ENCODE assay signal across 14 cellular contexts in genomic region chr6:134551245-134551960, GRCh38.
DNase-seq lines count a peak whose midpoint lies in the region; ATAC-seq, FAIRE-seq and TF ChIP-seq lines count a peak whose summit lies in the region.
"Had no signal": no experiment of that assay in that cellular context is flagged by ENCODE, and none has a peak within 500 bp of the region (broad histone marks: within the 10 kb centered on the region; RNA-seq: fewer than 3 reads in every experiment).

No MANE protein-coding gene starts in this region.

- H2AFZ ChIP-seq in K562 (ENCODE audit: low read depth, low read length): peak overlapping the region; percentile 7; the same call in 1 of the 2 replicates

- no peak overlapping the region for H3K27ac ChIP-seq in K562 (ENCODE audit: extremely low read depth, low read depth, low read length)
- no peak overlapping the region for H3K27ac ChIP-seq in kidney (ENCODE audit: low read depth in 2 of 2, low read length in 2 of 2)
- H3K27ac ChIP-seq in temporal lobe (ENCODE audit: low read depth, low read length): peak overlapping the region; percentile 27

- DNase-seq in left cardiac atrium: no peak
- DNase-seq in Right ventricle myocardium inferior (ENCODE audit: missing footprints): no peak
- DNase-seq in K562 (ENCODE audit: extremely low read depth in 1 of 4, low spot score in 3 of 4): no peak
- no peak for DNase-seq in kidney
- DNase-seq in activated CD8-positive, alpha-beta T cell treated with anti-CD3 and anti-CD28 coated beads, Interleukin-2, amount 10 ng/mL, durations not matched to agents 7 days and 5 days: no peak
- DNase-seq in DMS79 treated with DMSO at 0.1 percent for 48 hours (lab: John Stamatoyannopoulos, UW): no peak
- DNase-seq: activated CD4-positive, alpha-beta memory T cell treated with anti-CD3 and anti-CD28 coated beads for 36 hours; SHP77 had no signal

- TF ChIP-seq CTCF in K562 (IDR thresholded peaks at IDR 0.05 in 2 of 3, conservative IDR thresholded peaks at IDR 0.05 in 1 of 3; ENCODE audit: insufficient read depth in 2 of 3, low read depth in 1 of 3, low read length in 3 of 3) (no peak), kidney (IDR thresholded peaks at IDR 0.05; ENCODE audit: borderline replicate concordance, extremely low read depth, insufficient read depth) (no peak)

- no peaks in the 10 kb centered on the region for H3K9me1 ChIP-seq in K562 (ENCODE audit: control insufficient read depth, insufficient read depth, low read length)

- 6% methylated on average over 6 of the region's 6 CpGs for WGBS in K562 (ENCODE audit: insufficient coverage, low coverage, missing lambda C conversion rate)

- ATAC-seq in left cardiac atrium (peak; percentile 27 to 72), Right ventricle myocardium inferior (no peak), K562 (no peak), GM21381 (IDR thresholded peaks at IDR 0.05; ENCODE audit: unreplicated experiment) (no peak)
- no peak for ATAC-seq in activated CD8-positive, alpha-beta T cell treated with anti-CD3 and anti-CD28 coated beads, Interleukin-2, amount 10 ng/mL, durations not matched to agents 7 days and 5 days

- in situ Hi-C loops in K562 (cut with MboI): no loop called here

- H3K9me3 Mint-ChIP-seq in activated CD8-positive, alpha-beta T cell treated with anti-CD3 and anti-CD28 coated beads, Interleukin-2, amount 10 ng/mL, durations not matched to agents 7 days and 5 days (ENCODE audit: insufficient read depth): peaks cover 4% of the 10 kb centered on the region
- H3K9me3 Mint-ChIP-seq: activated CD4-positive, alpha-beta memory T cell treated with anti-CD3 and anti-CD28 coated beads for 36 hours had no signal

- H3K27ac Mint-ChIP-seq in activated CD8-positive, alpha-beta T cell treated with anti-CD3 and anti-CD28 coated beads, Interleukin-2, amount 10 ng/mL, durations not matched to agents 7 days and 5 days: no peak overlapping the region
- H3K27ac Mint-ChIP-seq: activated CD4-positive, alpha-beta memory T cell treated with anti-CD3 and anti-CD28 coated beads for 36 hours; activated naive CD4-positive, alpha-beta T cell treated with anti-CD3 and anti-CD28 coated beads, Interleukin-2, amount 50 U/mL, for 24 hours had no signal

- CTCF ChIA-PET in K562 (lab: Yijun Ruan, JAX; ENCODE audit: low intra/inter-chr PET ratio): interaction anchor here (0.6 kb wide), 1 partner anchor 946 kb away, joined by 3 read pairs; the partner anchor contains the start of gene AHI1
- CTCF ChIA-PET in activated CD8-positive, alpha-beta T cell treated with anti-CD3 and anti-CD28 coated beads, Interleukin-2, amount 10 ng/mL, durations not matched to agents 7 days and 5 days (lab: Charles Lee): no interaction called here

- no peaks in the 10 kb centered on the region for H3K79me2 ChIP-seq in K562 (ENCODE audit: control insufficient read depth, insufficient read depth, low read length)

- no peak for TF ChIP-seq RAD21 in K562 (CRISPR knock-in tag; conservative IDR thresholded peaks at IDR 0.05 in 1 of 2, IDR thresholded peaks at IDR 0.05 in 1 of 2)

- TF ChIP-seq POLR2A in K562 (conservative IDR thresholded peaks at IDR 0.05): no peak

- H3K9ac ChIP-seq in K562 (ENCODE audit: insufficient read depth in 1 of 2, low read depth in 2 of 2, low read length in 2 of 2) (no peak overlapping the region), kidney (ENCODE audit: low read length in 2 of 2) (no peak overlapping the region)

- intact Hi-C loops in left cardiac atrium (cut with DNase I) (no loop called here), Right ventricle myocardium inferior (cut with DNase I) (no loop called here), K562 (cut with micrococcal nuclease) (no loop called here), kidney (cut with DNase I) (no loop called here)

- POLR2A ChIA-PET in K562 (lab: Yijun Ruan, JAX): no interaction called here
- POLR2A ChIA-PET in activated CD8-positive, alpha-beta T cell treated with anti-CD3 and anti-CD28 coated beads, Interleukin-2, amount 10 ng/mL, durations not matched to agents 7 days and 5 days (lab: Charles Lee): no interaction called here

- H3K4me1 ChIP-seq in K562 (replicated peaks in 1 of 2; ENCODE audit: control insufficient read depth in 2 of 2, insufficient read depth in 2 of 2, low read length in 2 of 2) (no peaks in the 10 kb centered on the region), kidney (ENCODE audit: control insufficient read depth in 1 of 2, insufficient read depth in 1 of 2, low read depth in 1 of 2, low read length in 2 of 2) (peaks cover 0 to 11% of the 10 kb centered on the region in 2 donors)

- no peaks in the 10 kb centered on the region for H3K4me1 Mint-ChIP-seq in activated CD8-positive, alpha-beta T cell treated with anti-CD3 and anti-CD28 coated beads, Interleukin-2, amount 10 ng/mL, durations not matched to agents 7 days and 5 days (ENCODE audit: low read depth)
- H3K4me1 Mint-ChIP-seq: activated naive CD4-positive, alpha-beta T cell treated with anti-CD3 and anti-CD28 coated beads, Interleukin-2, amount 50 U/mL, for 24 hours had no signal

- H3K36me3 ChIP-seq in K562 (ENCODE audit: control insufficient read depth, insufficient read depth, low read length) (no peaks in the 10 kb centered on the region), kidney (ENCODE audit: control insufficient read depth in 1 of 2, insufficient read depth in 2 of 2, low read length in 2 of 2) (no peaks in the 10 kb centered on the region)

- H3K27me3 ChIP-seq in K562 (ENCODE audit: control insufficient read depth in 2 of 2, insufficient read depth in 2 of 2, low read length in 2 of 2): no peaks in the 10 kb centered on the region

- H3K4me3 ChIP-seq in K562 (no peak overlapping the region), kidney (ENCODE audit: low read length in 2 of 2) (no peak overlapping the region)

- no peak overlapping the region for H3K4me2 ChIP-seq in K562 (ENCODE audit: insufficient read depth, low read length)

- TF ChIP-seq EP300 in K562 (IDR thresholded peaks at IDR 0.05; ENCODE audit: low read length): no peak

- no TSS peak for BruUV-seq in K562 (replicated peaks; lab: Mats Ljungman, UMichigan)

- peaks cover 2% of the 10 kb centered on the region for H3K27me3 Mint-ChIP-seq in activated CD8-positive, alpha-beta T cell treated with anti-CD3 and anti-CD28 coated beads, Interleukin-2, amount 10 ng/mL, durations not matched to agents 7 days and 5 days (ENCODE audit: low read depth)
- H3K27me3 Mint-ChIP-seq: activated CD4-positive, alpha-beta memory T cell treated with anti-CD3 and anti-CD28 coated beads for 36 hours; activated naive CD4-positive, alpha-beta T cell treated with anti-CD3 and anti-CD28 coated beads, Interleukin-2, amount 50 U/mL, for 24 hours had no signal

- no peaks in the 10 kb centered on the region for H4K20me1 ChIP-seq in K562 (replicated peaks; ENCODE audit: control insufficient read depth, insufficient read depth, low read length)

- H3K9me3 ChIP-seq in K562 (replicated peaks; ENCODE audit: control insufficient read depth, insufficient read depth, low read depth, low read length) (no peaks in the 10 kb centered on the region), kidney (ENCODE audit: control insufficient read depth in 1 of 2, low read length in 2 of 2) (no peaks in the 10 kb centered on the region)

- H3K4me3 Mint-ChIP-seq in activated CD8-positive, alpha-beta T cell treated with anti-CD3 and anti-CD28 coated beads, Interleukin-2, amount 10 ng/mL, durations not matched to agents 7 days and 5 days: no peak overlapping the region
- H3K4me3 Mint-ChIP-seq: activated CD4-positive, alpha-beta memory T cell treated with anti-CD3 and anti-CD28 coated beads for 36 hours; activated naive CD4-positive, alpha-beta T cell treated with anti-CD3 and anti-CD28 coated beads, Interleukin-2, amount 50 U/mL, for 24 hours had no signal

- H3K36me3 Mint-ChIP-seq in activated CD8-positive, alpha-beta T cell treated with anti-CD3 and anti-CD28 coated beads, Interleukin-2, amount 10 ng/mL, durations not matched to agents 7 days and 5 days (ENCODE audit: low read depth): no peaks in the 10 kb centered on the region
- H3K36me3 Mint-ChIP-seq: activated CD4-positive, alpha-beta memory T cell treated with anti-CD3 and anti-CD28 coated beads for 36 hours had no signal

- FAIRE-seq in K562 (lab: Jason Lieb, UNC): peak; percentile 11
- FAIRE-seq in kidney (lab: Jason Lieb, UNC): peak; percentile 52
- FAIRE-seq: A204.1, endometrium, islet of Langerhans had no signal

TF ChIP-seq in K562, 482 proteins besides CTCF, POLR2A, EP300 and RAD21:
- TF ChIP-seq MLLT1 (IDR thresholded peaks at IDR 0.05) (no peak), C11orf30 (IDR thresholded peaks at IDR 0.05; ENCODE audit: low read depth) (0 out of 2 replicates have a peak, but pooled peaks have one; percentile 20), MAFG (tag; conservative IDR thresholded peaks at IDR 0.05) (peak; percentile 38; the same call in 1 of the 2 replicates)
TF ChIP-seq in K562: peak in this region for 2.

Comparison
In these comparisons a context has a peak if more than half of its experiments do, and no peak if none do; other contexts are left out.
1. ATAC-seq: peak in left cardiac atrium (2 of 2); none in Right ventricle myocardium inferior (single experiment), K562 (single experiment), activated CD8-positive, alpha-beta T cell treated with anti-CD3 and anti-CD28 coated beads, Interleukin-2, amount 10 ng/mL, durations not matched to agents 7 days and 5 days (single experiment) and GM21381 (single experiment).